ENCODE assay signal across 1 cellular context in genomic region chr17:82101767-82102679, GRCh38.
TF ChIP-seq lines count a peak whose summit lies in the region.

No MANE protein-coding gene starts in this region.

TF ChIP-seq in HepG2, 621 proteins besides CTCF, POLR2A, EP300 and RAD21 (continued from another document and continues in another):
- TF ChIP-seq, protein P1, sequence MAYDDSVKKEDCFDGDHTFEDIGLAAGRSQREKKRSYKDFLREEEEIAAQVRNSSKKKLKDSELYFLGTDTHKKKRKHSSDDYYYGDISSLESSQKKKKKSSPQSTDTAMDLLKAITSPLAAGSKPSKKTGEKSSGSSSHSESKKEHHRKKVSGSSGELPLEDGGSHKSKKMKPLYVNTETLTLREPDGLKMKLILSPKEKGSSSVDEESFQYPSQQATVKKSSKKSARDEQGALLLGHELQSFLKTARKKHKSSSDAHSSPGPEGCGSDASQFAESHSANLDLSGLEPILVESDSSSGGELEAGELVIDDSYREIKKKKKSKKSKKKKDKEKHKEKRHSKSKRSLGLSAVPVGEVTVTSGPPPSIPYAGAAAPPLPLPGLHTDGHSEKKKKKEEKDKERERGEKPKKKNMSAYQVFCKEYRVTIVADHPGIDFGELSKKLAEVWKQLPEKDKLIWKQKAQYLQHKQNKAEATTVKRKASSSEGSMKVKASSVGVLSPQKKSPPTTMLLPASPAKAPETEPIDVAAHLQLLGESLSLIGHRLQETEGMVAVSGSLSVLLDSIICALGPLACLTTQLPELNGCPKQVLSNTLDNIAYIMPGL (CRISPR knock-in tag; IDR thresholded peaks at IDR 0.05; ENCODE audit: borderline replicate concordance in 1 of 2, low read depth in 1 of 2), result peak in 1 of 2 experiments; percentile 16; a peak in 1 of 4 replicates
- TF ChIP-seq ZNF577 (CRISPR knock-in tag; IDR thresholded peaks at IDR 0.05; ENCODE audit: borderline replicate concordance, low read depth), result no peak
- TF ChIP-seq AFF4 (CRISPR knock-in tag; IDR thresholded peaks at IDR 0.05), result peak; percentile 84
- TF ChIP-seq ZBTB34 (CRISPR knock-in tag; IDR thresholded peaks at IDR 0.05), result peak; percentile 96
- no peak for TF ChIP-seq ZC3H4 (CRISPR knock-in tag; IDR thresholded peaks at IDR 0.05; ENCODE audit: borderline replicate concordance)
- TF ChIP-seq ZNF281 (CRISPR knock-in tag; IDR thresholded peaks at IDR 0.05; ENCODE audit: borderline replicate concordance), result peak; percentile 97
- TF ChIP-seq HNF4G (IDR thresholded peaks at IDR 0.05; ENCODE audit: borderline replicate concordance, low read depth, low read length), result peak; percentile 45; the same call in 1 of the 2 replicates
- peak; percentile 90 for TF ChIP-seq HNF4G (CRISPR knock-in tag; IDR thresholded peaks at IDR 0.05; ENCODE audit: borderline replicate concordance, low read depth)
- peak; percentile 13; the same call in 1 of the 2 replicates for TF ChIP-seq ZNF543 (CRISPR knock-in tag; IDR thresholded peaks at IDR 0.05)
- TF ChIP-seq CREBL2 (CRISPR knock-in tag; IDR thresholded peaks at IDR 0.05; ENCODE audit: borderline replicate concordance), result no peak
- peak; percentile 59 for TF ChIP-seq FOXA3 (CRISPR knock-in tag; IDR thresholded peaks at IDR 0.05)
- TF ChIP-seq HOXA3 (CRISPR knock-in tag; IDR thresholded peaks at IDR 0.05), result peak; percentile 72
- TF ChIP-seq PHF8 (CRISPR knock-in tag; IDR thresholded peaks at IDR 0.05), result 0 out of 2 replicates have a peak, but pooled peaks have one; percentile 42
- peak; percentile 78 for TF ChIP-seq SRSF1 (optimal IDR thresholded peaks at IDR 0.05; ENCODE audit: low read depth, low read length)
- TF ChIP-seq HMGXB3 (CRISPR knock-in tag; IDR thresholded peaks at IDR 0.05; ENCODE audit: borderline replicate concordance), result peak; percentile 71; the same call in 1 of the 2 replicates
- peak; percentile 45; the same call in 1 of the 2 replicates for TF ChIP-seq NFKB2 (CRISPR knock-in tag; IDR thresholded peaks at IDR 0.05; ENCODE audit: borderline replicate concordance)
- peak; percentile 64; the same call in 1 of the 2 replicates for TF ChIP-seq GATAD1 (CRISPR knock-in tag; IDR thresholded peaks at IDR 0.05)
- no peak for TF ChIP-seq FOXP1 (IDR thresholded peaks at IDR 0.05)
- TF ChIP-seq FOXP1 (CRISPR knock-in tag; IDR thresholded peaks at IDR 0.05), result peak; percentile 41
- TF ChIP-seq GATA4 (IDR thresholded peaks at IDR 0.05; ENCODE audit: borderline replicate concordance, low read depth), result 0 out of 2 replicates have a peak, but pooled peaks have one; percentile 24
- TF ChIP-seq, protein P2, sequence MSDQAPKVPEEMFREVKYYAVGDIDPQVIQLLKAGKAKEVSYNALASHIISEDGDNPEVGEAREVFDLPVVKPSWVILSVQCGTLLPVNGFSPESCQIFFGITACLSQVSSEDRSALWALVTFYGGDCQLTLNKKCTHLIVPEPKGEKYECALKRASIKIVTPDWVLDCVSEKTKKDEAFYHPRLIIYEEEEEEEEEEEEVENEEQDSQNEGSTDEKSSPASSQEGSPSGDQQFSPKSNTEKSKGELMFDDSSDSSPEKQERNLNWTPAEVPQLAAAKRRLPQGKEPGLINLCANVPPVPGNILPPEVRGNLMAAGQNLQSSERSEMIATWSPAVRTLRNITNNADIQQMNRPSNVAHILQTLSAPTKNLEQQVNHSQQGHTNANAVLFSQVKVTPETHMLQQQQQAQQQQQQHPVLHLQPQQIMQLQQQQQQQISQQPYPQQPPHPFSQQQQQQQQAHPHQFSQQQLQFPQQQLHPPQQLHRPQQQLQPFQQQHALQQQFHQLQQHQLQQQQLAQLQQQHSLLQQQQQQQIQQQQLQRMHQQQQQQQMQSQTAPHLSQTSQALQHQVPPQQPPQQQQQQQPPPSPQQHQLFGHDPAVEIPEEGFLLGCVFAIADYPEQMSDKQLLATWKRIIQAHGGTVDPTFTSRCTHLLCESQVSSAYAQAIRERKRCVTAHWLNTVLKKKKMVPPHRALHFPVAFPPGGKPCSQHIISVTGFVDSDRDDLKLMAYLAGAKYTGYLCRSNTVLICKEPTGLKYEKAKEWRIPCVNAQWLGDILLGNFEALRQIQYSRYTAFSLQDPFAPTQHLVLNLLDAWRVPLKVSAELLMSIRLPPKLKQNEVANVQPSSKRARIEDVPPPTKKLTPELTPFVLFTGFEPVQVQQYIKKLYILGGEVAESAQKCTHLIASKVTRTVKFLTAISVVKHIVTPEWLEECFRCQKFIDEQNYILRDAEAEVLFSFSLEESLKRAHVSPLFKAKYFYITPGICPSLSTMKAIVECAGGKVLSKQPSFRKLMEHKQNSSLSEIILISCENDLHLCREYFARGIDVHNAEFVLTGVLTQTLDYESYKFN (CRISPR knock-in tag; conservative IDR thresholded peaks at IDR 0.05), result peak; percentile 87
- no peak for TF ChIP-seq NAIF1 (CRISPR knock-in tag; IDR thresholded peaks at IDR 0.05; ENCODE audit: borderline replicate concordance)
- peak; percentile 80; the same call in 1 of the 2 replicates for TF ChIP-seq YEATS2 (CRISPR knock-in tag; IDR thresholded peaks at IDR 0.05; ENCODE audit: borderline replicate concordance)
- peak; percentile 63; the same call in 1 of the 2 replicates for TF ChIP-seq ZNF160 (CRISPR knock-in tag; IDR thresholded peaks at IDR 0.05)
- TF ChIP-seq ZNF614 (CRISPR knock-in tag; IDR thresholded peaks at IDR 0.05; ENCODE audit: borderline replicate concordance), result peak; percentile 68
- TF ChIP-seq MEF2D (CRISPR knock-in tag; IDR thresholded peaks at IDR 0.05), result peak; percentile 63; the same call in 1 of the 2 replicates
- no peak for TF ChIP-seq IKZF1 (IDR thresholded peaks at IDR 0.05)
- TF ChIP-seq, protein P3, sequence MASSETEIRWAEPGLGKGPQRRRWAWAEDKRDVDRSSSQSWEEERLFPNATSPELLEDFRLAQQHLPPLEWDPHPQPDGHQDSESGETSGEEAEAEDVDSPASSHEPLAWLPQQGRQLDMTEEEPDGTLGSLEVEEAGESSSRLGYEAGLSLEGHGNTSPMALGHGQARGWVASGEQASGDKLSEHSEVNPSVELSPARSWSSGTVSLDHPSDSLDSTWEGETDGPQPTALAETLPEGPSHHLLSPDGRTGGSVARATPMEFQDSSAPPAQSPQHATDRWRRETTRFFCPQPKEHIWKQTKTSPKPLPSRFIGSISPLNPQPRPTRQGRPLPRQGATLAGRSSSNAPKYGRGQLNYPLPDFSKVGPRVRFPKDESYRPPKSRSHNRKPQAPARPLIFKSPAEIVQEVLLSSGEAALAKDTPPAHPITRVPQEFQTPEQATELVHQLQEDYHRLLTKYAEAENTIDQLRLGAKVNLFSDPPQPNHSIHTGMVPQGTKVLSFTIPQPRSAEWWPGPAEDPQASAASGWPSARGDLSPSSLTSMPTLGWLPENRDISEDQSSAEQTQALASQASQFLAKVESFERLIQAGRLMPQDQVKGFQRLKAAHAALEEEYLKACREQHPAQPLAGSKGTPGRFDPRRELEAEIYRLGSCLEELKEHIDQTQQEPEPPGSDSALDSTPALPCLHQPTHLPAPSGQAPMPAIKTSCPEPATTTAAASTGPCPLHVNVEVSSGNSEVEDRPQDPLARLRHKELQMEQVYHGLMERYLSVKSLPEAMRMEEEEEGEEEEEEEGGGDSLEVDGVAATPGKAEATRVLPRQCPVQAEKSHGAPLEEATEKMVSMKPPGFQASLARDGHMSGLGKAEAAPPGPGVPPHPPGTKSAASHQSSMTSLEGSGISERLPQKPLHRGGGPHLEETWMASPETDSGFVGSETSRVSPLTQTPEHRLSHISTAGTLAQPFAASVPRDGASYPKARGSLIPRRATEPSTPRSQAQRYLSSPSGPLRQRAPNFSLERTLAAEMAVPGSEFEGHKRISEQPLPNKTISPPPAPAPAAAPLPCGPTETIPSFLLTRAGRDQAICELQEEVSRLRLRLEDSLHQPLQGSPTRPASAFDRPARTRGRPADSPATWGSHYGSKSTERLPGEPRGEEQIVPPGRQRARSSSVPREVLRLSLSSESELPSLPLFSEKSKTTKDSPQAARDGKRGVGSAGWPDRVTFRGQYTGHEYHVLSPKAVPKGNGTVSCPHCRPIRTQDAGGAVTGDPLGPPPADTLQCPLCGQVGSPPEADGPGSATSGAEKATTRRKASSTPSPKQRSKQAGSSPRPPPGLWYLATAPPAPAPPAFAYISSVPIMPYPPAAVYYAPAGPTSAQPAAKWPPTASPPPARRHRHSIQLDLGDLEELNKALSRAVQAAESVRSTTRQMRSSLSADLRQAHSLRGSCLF (CRISPR knock-in tag; IDR thresholded peaks at IDR 0.05; ENCODE audit: borderline replicate concordance), result no peak
